Comparison of ENCODE assay signal across 9 cellular contexts in genomic region chr19:29690842-29691241, GRCh38. TPM values are rescaled to one million over a fixed set of nuclear protein-coding genes. Genes with fewer than 3 reads are reported as not detected.
DNase-seq lines count a peak whose midpoint lies in the region; ATAC-seq and TF ChIP-seq lines count a peak whose summit lies in the region.
"Had no signal": no experiment of that assay in that cellular context is flagged by ENCODE, and none has a peak within 500 bp of the region (broad histone marks: within the 10 kb centered on the region; RNA-seq: fewer than 3 reads in every experiment).

No MANE protein-coding gene starts in this region.

- H3K36me3 ChIP-seq in DND-41 (ENCODE audit: insufficient read depth, low read length), result peaks cover 3% of the 10 kb centered on the region; the same call in 1 of the 2 replicates

- H3K4me1 ChIP-seq in DND-41 (ENCODE audit: insufficient read depth, low read length), result no peaks in the 10 kb centered on the region

- H3K27me3 Mint-ChIP-seq in T-cell (no peaks in the 10 kb centered on the region), natural killer cell (ENCODE audit: low read depth in 2 of 2) (no peaks in the 10 kb centered on the region)
- no peaks in the 10 kb centered on the region for H3K27me3 Mint-ChIP-seq in central memory CD8-positive, alpha-beta T cell

- H3K27ac ChIP-seq in DND-41 (ENCODE audit: low read length), result no peak overlapping the region; the same call in 1 of the 2 replicates
- H3K27ac ChIP-seq: SK-N-MC had no signal

- TF ChIP-seq CTCF in DND-41 (IDR thresholded peaks at IDR 0.05; ENCODE audit: borderline replicate concordance, extremely low read depth, low read length, poor library complexity, severe bottlenecking), result peak; percentile 56
- peak; percentile 64 for TF ChIP-seq CTCF in natural killer cell (IDR thresholded peaks at IDR 0.05)

- H3K79me2 ChIP-seq in DND-41 (ENCODE audit: insufficient read depth, low read length), result no peaks in the 10 kb centered on the region

- POLR2A ChIA-PET in T-cell (lab: Charles Lee), result interaction anchor here in 1 of 2 donors (0.7 kb wide), 1 partner anchor 79 kb away, joined by 3 read pairs; no protein-coding TSS in a partner anchor

- no peak overlapping the region for H3K4me3 Mint-ChIP-seq in T-cell
- H3K4me3 Mint-ChIP-seq in central memory CD8-positive, alpha-beta T cell, result no peak overlapping the region
- no peak overlapping the region for H3K4me3 Mint-ChIP-seq in natural killer cell

- peak; percentile 58; the same call in 2 of the 3 replicates for ATAC-seq in DND-41 (ENCODE audit: insufficient read depth, low read depth)
- peak; percentile 58 for ATAC-seq in HG03378 (IDR thresholded peaks at IDR 0.05; ENCODE audit: unreplicated experiment)
- ATAC-seq in T-cell (replicated peaks in 1 of 4), result peak; percentile 71 to 76 (median 74)
- ATAC-seq in central memory CD8-positive, alpha-beta T cell (replicated peaks; ENCODE audit: extremely low read depth, poor library complexity, severe bottlenecking), result peak; percentile 72
- peak; percentile 74 to 79 (median 75) for ATAC-seq in natural killer cell
- ATAC-seq in GM18868 (IDR thresholded peaks at IDR 0.05; ENCODE audit: unreplicated experiment), result no peak
- no peak for ATAC-seq in GM19463 (IDR thresholded peaks at IDR 0.05; ENCODE audit: unreplicated experiment)
- no peak for ATAC-seq in GM21529 (IDR thresholded peaks at IDR 0.05; ENCODE audit: unreplicated experiment)

- H2AFZ ChIP-seq in DND-41 (ENCODE audit: low read depth, low read length), result no peak overlapping the region

- H3K27ac Mint-ChIP-seq in T-cell (peak overlapping the region; percentile 71 to 79), natural killer cell (peak overlapping the region; percentile 41 to 77)
- peak overlapping the region; percentile 29 for H3K27ac Mint-ChIP-seq in central memory CD8-positive, alpha-beta T cell (ENCODE audit: low read depth)

- no peaks in the 10 kb centered on the region for H3K9me3 ChIP-seq in DND-41 (ENCODE audit: insufficient read depth, low read length, severe bottlenecking)

- peaks cover 28 to 43% (median 38%) of the 10 kb centered on the region in 3 donors for H3K4me1 Mint-ChIP-seq in T-cell
- H3K4me1 Mint-ChIP-seq in central memory CD8-positive, alpha-beta T cell, result peaks cover 38% of the 10 kb centered on the region
- H3K4me1 Mint-ChIP-seq in natural killer cell, result peaks cover 56 to 58% of the 10 kb centered on the region in 2 donors

- H3K27me3 ChIP-seq in DND-41 (ENCODE audit: insufficient read depth, low read length, poor library complexity), result no peaks in the 10 kb centered on the region

- H3K36me3 Mint-ChIP-seq in T-cell (peaks cover 4% of the 10 kb centered on the region), natural killer cell (no peaks in the 10 kb centered on the region)
- H3K36me3 Mint-ChIP-seq in central memory CD8-positive, alpha-beta T cell (ENCODE audit: insufficient read depth), result peaks cover 10% of the 10 kb centered on the region

- no peak overlapping the region for H3K4me3 ChIP-seq in DND-41 (ENCODE audit: low read depth in 1 of 2, low read length in 2 of 2)
- H3K4me3 ChIP-seq: SK-N-MC had no signal

- H3K9me3 Mint-ChIP-seq in T-cell (peaks cover 0 to 3% (median 0%) of the 10 kb centered on the region in 3 donors), natural killer cell (no peaks in the 10 kb centered on the region)
- no peaks in the 10 kb centered on the region for H3K9me3 Mint-ChIP-seq in central memory CD8-positive, alpha-beta T cell

- H3K4me2 ChIP-seq in DND-41 (ENCODE audit: insufficient read depth, low read length), result no peak overlapping the region

- DNase-seq in DND-41 (peak; percentile 60), T-cell (peak in 23 of 34 experiments; percentile 17 to 56 (median 44)), natural killer cell (no peak)
- peak in 1 of 2 donors; percentile 48 for DNase-seq in central memory CD8-positive, alpha-beta T cell (ENCODE audit: low spot score in 2 of 2)

- CTCF ChIA-PET in T-cell (lab: Charles Lee), result interaction anchor here (0.6 to 2.4 kb wide), 13 partner anchors 19 to 152 kb away, joined by 3 to 13 read pairs (median 4); partner anchors contain the start of gene POP4 (in 1 of the 2)

- no peak overlapping the region for H3K9ac ChIP-seq in DND-41 (ENCODE audit: low read depth, low read length)

- H4K20me1 ChIP-seq in DND-41 (ENCODE audit: insufficient read depth, low read length), result peaks cover 5% of the 10 kb centered on the region; the same call in 1 of the 2 replicates

- intact Hi-C loops in natural killer cell (cut with micrococcal nuclease), result loop anchor here (1.0 kb wide), 2 partner anchors 26 to 81 kb away; partner anchors contain the start of gene PLEKHF1

RNA-seq across cellular contexts. Expression of gene C19orf12, which starts 24.2 kb away (rescaled TPM):
- total RNA-seq in T-cell (10 to 100 TPM; 25.1 to 38.7 (median 34.2) TPM), natural killer cell (10 to 100 TPM; 33.1 to 52.6 (median 47.5) TPM)

RNA-seq across cellular contexts. Expression of gene PLEKHF1, which starts 25.6 kb away (rescaled TPM):
- total RNA-seq in T-cell (10 to 100 TPM; 13.2 to 42.6 (median 34.5) TPM), natural killer cell (10 to 100 TPM; 53.0 to 81.8 (median 53.8) TPM)

Comparison
In these comparisons a context has a peak if more than half of its experiments do, and no peak if none do; other contexts are left out.
1. ATAC-seq: peak in DND-41 (single experiment), HG03378 (single experiment), T-cell (4 of 4), central memory CD8-positive, alpha-beta T cell (single experiment) and natural killer cell (3 of 3); none in GM18868 (single experiment), GM19463 (single experiment) and GM21529 (single experiment).
2. Peak in every context shown above with its lines, with median percentiles within 50 percentile points of each other: H3K27ac Mint-ChIP-seq.